ENCODE assay signal across 2 cellular contexts in the genomic region with DNA sequence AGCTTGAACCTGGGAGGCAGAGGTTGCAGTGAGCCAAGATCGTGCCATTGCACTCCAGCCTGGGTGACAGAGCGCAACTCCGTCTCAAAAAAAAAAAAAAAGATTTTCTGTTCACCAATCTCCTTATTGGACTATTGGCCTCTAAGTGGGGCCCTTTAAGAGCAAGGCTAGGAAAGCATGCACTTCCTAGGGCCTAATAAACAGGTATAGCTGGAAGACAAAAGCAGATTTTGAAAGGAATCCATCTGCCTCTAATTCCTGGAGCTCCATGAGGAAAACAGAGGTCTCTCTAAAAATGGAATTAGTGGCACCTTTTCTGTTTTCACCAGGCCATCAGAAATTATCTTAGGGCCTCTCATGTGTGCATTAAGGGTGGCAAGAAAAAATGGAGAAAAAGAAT.
TF ChIP-seq lines count a peak whose summit lies in the region.

No MANE protein-coding gene starts in this region.

TF ChIP-seq in HEK293, 187 proteins besides CTCF, POLR2A, EP300 and RAD21 (continued from another document):
- peak; percentile 52 for TF ChIP-seq SETDB1 (IDR thresholded peaks at IDR 0.05; ENCODE audit: insufficient read length, low read length)

TF ChIP-seq in K562, 482 proteins besides CTCF, POLR2A, EP300 and RAD21:
- TF ChIP-seq, protein P1, sequence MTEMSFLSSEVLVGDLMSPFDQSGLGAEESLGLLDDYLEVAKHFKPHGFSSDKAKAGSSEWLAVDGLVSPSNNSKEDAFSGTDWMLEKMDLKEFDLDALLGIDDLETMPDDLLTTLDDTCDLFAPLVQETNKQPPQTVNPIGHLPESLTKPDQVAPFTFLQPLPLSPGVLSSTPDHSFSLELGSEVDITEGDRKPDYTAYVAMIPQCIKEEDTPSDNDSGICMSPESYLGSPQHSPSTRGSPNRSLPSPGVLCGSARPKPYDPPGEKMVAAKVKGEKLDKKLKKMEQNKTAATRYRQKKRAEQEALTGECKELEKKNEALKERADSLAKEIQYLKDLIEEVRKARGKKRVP (CRISPR knock-in tag; IDR thresholded peaks at IDR 0.05): no peak
- TF ChIP-seq, protein P2, sequence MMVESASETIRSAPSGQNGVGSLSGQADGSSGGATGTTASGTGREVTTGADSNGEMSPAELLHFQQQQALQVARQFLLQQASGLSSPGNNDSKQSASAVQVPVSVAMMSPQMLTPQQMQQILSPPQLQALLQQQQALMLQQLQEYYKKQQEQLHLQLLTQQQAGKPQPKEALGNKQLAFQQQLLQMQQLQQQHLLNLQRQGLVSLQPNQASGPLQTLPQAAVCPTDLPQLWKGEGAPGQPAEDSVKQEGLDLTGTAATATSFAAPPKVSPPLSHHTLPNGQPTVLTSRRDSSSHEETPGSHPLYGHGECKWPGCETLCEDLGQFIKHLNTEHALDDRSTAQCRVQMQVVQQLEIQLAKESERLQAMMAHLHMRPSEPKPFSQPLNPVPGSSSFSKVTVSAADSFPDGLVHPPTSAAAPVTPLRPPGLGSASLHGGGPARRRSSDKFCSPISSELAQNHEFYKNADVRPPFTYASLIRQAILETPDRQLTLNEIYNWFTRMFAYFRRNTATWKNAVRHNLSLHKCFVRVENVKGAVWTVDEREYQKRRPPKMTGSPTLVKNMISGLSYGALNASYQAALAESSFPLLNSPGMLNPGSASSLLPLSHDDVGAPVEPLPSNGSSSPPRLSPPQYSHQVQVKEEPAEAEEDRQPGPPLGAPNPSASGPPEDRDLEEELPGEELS (CRISPR knock-in tag; IDR thresholded peaks at IDR 0.05; ENCODE audit: borderline replicate concordance): no peak
- TF ChIP-seq BMI1 (IDR thresholded peaks at IDR 0.05; ENCODE audit: low read length) (no peak), KLF10 (CRISPR knock-in tag; IDR thresholded peaks at IDR 0.05) (no peak), TRIM28 (IDR thresholded peaks at IDR 0.05) (0 out of 2 replicates have a peak, but pooled peaks have one; percentile 44), DMBX1 (CRISPR knock-in tag; IDR thresholded peaks at IDR 0.05; ENCODE audit: borderline replicate concordance) (no peak), ZNF41 (CRISPR knock-in tag; conservative IDR thresholded peaks at IDR 0.05) (no peak), CBX5 (IDR thresholded peaks at IDR 0.05; ENCODE audit: borderline replicate concordance, low read depth) (peak; percentile 78; the same call in 1 of the 2 replicates), SIN3B (IDR thresholded peaks at IDR 0.05; ENCODE audit: low read depth) (no peak), BRD9 (IDR thresholded peaks at IDR 0.05; ENCODE audit: low read depth, partially characterized antibody) (no peak), PCBP2 (IDR thresholded peaks at IDR 0.05; ENCODE audit: low read depth, low read length, poor library complexity, severe bottlenecking) (no peak), ZNF3 (CRISPR knock-in tag; IDR thresholded peaks at IDR 0.05) (no peak), CBX2 (IDR thresholded peaks at IDR 0.05; ENCODE audit: insufficient read depth, low read length, poor library complexity, severe bottlenecking) (no peak), ILF3 (IDR thresholded peaks at IDR 0.05; ENCODE audit: borderline replicate concordance) (no peak), SREBF2 (CRISPR knock-in tag; IDR thresholded peaks at IDR 0.05) (no peak), EWSR1 (IDR thresholded peaks at IDR 0.05; ENCODE audit: borderline replicate concordance, low read depth, partially characterized antibody) (no peak), ZNF77 (CRISPR knock-in tag; IDR thresholded peaks at IDR 0.05) (no peak), HSF4 (CRISPR knock-in tag; IDR thresholded peaks at IDR 0.05; ENCODE audit: borderline replicate concordance) (no peak), ZFP36 (IDR thresholded peaks at IDR 0.05; ENCODE audit: low read depth, low read length, partially characterized antibody) (peak; percentile 80), ZNF79 (CRISPR knock-in tag; IDR thresholded peaks at IDR 0.05; ENCODE audit: low read depth) (no peak), CBX3 (IDR thresholded peaks at IDR 0.05; ENCODE audit: borderline replicate concordance in 1 of 2, low read length in 2 of 2) (peak in 1 of 2 experiments; percentile 64; a peak in 2 of 3 replicates)
- TF ChIP-seq, protein P3, sequence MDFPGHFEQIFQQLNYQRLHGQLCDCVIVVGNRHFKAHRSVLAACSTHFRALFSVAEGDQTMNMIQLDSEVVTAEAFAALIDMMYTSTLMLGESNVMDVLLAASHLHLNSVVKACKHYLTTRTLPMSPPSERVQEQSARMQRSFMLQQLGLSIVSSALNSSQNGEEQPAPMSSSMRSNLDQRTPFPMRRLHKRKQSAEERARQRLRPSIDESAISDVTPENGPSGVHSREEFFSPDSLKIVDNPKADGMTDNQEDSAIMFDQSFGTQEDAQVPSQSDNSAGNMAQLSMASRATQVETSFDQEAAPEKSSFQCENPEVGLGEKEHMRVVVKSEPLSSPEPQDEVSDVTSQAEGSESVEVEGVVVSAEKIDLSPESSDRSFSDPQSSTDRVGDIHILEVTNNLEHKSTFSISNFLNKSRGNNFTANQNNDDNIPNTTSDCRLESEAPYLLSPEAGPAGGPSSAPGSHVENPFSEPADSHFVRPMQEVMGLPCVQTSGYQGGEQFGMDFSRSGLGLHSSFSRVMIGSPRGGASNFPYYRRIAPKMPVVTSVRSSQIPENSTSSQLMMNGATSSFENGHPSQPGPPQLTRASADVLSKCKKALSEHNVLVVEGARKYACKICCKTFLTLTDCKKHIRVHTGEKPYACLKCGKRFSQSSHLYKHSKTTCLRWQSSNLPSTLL (IDR thresholded peaks at IDR 0.05): no peak
- TF ChIP-seq, protein P4, sequence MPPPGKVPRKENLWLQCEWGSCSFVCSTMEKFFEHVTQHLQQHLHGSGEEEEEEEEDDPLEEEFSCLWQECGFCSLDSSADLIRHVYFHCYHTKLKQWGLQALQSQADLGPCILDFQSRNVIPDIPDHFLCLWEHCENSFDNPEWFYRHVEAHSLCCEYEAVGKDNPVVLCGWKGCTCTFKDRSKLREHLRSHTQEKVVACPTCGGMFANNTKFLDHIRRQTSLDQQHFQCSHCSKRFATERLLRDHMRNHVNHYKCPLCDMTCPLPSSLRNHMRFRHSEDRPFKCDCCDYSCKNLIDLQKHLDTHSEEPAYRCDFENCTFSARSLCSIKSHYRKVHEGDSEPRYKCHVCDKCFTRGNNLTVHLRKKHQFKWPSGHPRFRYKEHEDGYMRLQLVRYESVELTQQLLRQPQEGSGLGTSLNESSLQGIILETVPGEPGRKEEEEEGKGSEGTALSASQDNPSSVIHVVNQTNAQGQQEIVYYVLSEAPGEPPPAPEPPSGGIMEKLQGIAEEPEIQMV (tag; conservative IDR thresholded peaks at IDR 0.05; ENCODE audit: low read depth): no peak
- TF ChIP-seq, protein P5, sequence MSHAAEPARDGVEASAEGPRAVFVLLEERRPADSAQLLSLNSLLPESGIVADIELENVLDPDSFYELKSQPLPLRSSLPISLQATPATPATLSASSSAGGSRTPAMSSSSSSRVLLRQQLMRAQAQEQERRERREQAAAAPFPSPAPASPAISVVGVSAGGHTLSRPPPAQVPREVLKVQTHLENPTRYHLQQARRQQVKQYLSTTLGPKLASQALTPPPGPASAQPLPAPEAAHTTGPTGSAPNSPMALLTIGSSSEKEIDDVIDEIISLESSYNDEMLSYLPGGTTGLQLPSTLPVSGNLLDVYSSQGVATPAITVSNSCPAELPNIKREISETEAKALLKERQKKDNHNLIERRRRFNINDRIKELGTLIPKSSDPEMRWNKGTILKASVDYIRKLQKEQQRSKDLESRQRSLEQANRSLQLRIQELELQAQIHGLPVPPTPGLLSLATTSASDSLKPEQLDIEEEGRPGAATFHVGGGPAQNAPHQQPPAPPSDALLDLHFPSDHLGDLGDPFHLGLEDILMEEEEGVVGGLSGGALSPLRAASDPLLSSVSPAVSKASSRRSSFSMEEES (CRISPR knock-in tag; IDR thresholded peaks at IDR 0.05): no peak
- TF ChIP-seq, protein P6, sequence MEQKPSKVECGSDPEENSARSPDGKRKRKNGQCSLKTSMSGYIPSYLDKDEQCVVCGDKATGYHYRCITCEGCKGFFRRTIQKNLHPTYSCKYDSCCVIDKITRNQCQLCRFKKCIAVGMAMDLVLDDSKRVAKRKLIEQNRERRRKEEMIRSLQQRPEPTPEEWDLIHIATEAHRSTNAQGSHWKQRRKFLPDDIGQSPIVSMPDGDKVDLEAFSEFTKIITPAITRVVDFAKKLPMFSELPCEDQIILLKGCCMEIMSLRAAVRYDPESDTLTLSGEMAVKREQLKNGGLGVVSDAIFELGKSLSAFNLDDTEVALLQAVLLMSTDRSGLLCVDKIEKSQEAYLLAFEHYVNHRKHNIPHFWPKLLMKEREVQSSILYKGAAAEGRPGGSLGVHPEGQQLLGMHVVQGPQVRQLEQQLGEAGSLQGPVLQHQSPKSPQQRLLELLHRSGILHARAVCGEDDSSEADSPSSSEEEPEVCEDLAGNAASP (IDR thresholded peaks at IDR 0.05): no peak
- TF ChIP-seq, protein P7, sequence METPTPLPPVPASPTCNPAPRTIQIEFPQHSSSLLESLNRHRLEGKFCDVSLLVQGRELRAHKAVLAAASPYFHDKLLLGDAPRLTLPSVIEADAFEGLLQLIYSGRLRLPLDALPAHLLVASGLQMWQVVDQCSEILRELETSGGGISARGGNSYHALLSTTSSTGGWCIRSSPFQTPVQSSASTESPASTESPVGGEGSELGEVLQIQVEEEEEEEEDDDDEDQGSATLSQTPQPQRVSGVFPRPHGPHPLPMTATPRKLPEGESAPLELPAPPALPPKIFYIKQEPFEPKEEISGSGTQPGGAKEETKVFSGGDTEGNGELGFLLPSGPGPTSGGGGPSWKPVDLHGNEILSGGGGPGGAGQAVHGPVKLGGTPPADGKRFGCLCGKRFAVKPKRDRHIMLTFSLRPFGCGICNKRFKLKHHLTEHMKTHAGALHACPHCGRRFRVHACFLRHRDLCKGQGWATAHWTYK (CRISPR knock-in tag; IDR thresholded peaks at IDR 0.05): no peak
- TF ChIP-seq, protein P8, sequence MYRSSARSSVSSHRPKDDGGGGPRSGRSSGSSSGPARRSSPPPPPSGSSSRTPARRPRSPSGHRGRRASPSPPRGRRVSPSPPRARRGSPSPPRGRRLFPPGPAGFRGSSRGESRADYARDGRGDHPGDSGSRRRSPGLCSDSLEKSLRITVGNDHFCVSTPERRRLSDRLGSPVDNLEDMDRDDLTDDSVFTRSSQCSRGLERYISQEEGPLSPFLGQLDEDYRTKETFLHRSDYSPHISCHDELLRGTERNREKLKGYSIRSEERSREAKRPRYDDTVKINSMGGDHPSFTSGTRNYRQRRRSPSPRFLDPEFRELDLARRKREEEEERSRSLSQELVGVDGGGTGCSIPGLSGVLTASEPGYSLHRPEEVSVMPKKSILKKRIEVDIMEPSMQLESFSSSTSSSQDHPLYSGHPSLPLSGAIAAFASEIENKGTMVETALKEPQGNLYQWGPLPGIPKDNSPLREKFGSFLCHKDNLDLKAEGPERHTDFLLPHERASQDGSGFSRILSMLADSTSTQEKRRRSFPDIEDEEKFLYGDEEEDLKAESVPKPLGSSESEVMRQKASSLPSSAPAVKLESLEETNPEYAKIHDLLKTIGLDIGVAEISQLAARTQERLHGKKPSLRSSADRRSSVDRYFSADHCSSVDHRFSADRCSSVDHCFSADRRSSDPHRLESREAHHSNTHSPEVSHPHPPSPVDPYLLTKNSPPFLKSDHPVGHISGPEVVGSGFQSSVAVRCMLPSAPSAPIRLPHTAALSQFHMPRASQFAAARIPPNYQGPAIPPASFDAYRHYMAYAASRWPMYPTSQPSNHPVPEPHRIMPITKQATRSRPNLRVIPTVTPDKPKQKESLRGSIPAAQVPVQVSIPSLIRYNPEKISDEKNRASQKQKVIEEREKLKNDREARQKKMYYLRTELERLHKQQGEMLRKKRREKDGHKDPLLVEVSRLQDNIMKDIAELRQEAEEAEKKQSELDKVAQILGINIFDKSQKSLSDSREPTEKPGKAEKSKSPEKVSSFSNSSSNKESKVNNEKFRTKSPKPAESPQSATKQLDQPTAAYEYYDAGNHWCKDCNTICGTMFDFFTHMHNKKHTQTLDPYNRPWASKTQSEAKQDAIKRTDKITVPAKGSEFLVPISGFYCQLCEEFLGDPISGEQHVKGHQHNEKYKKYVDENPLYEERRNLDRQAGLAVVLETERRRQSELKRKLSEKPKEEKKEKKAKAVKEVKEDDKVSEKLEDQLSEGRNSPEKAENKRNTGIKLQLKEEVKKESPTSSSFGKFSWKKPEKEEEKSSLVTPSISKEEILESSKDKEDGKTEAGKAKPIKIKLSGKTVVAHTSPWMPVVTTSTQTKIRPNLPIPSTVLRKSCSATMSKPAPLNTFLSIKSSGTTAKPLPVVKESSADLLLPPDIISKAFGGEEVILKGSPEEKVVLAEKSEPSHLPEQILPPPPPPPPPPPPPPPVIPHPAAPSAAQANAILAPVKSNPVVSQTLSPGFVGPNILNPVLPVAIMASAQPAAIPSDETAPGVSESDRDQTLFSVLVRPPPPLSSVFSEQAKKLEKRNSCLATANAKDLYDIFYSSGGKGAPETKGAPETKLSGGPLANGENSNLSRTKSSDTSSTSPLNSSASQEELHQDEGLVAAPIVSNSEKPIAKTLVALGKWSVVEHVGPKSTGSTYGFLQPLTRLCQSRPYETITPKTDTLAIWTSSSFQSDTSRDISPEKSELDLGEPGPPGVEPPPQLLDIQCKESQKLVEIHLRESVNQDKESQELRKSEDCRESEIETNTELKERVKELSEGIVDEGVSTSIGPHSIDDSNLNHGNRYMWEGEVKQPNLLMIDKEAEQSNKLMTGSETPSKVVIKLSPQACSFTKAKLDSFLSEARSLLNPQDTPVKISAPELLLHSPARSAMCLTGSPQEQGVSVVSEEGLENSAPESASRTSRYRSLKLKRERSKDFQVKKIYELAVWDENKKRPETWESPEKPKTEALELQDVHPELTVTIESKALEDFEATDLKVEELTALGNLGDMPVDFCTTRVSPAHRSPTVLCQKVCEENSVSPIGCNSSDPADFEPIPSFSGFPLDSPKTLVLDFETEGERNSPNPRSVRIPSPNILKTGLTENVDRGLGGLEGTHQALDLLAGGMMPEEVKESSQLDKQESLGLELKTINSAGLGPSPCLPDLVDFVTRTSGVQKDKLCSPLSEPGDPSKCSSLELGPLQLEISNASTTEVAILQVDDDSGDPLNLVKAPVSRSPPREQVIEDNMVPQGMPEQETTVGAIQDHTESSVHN (IDR thresholded peaks at IDR 0.05; ENCODE audit: borderline replicate concordance in 1 of 2, low read depth in 1 of 2): no peak
TF ChIP-seq in K562: peak in this region for 4.
